Comparison of ENCODE assay signal across 20 cellular contexts in genomic region chr3:7289113-7289512, GRCh38.
DNase-seq lines count a peak whose midpoint lies in the region; ATAC-seq, FAIRE-seq and TF ChIP-seq lines count a peak whose summit lies in the region.
"Had no signal": no experiment of that assay in that cellular context is flagged by ENCODE, and none has a peak within 500 bp of the region (broad histone marks: within the 10 kb centered on the region; RNA-seq: fewer than 3 reads in every experiment).

No MANE protein-coding gene starts in this region.

- no peaks in the 10 kb centered on the region for H4K20me1 ChIP-seq in endothelial cell of umbilical vein (replicated peaks; ENCODE audit: control insufficient read depth, extremely low read depth, insufficient read depth, low read length)
- H4K20me1 ChIP-seq in OCI-LY7 (ENCODE audit: insufficient read depth, low read length): no peaks in the 10 kb centered on the region

- CTCF ChIA-PET in endothelial cell of umbilical vein (lab: Charles Lee): no interaction called here
- CTCF ChIA-PET in OCI-LY7 (lab: Charles Lee; ENCODE audit: unreplicated experiment): no interaction called here

- H3K9ac ChIP-seq in endothelial cell of umbilical vein (replicated peaks; ENCODE audit: extremely low read depth, insufficient read depth, low read length): no peak overlapping the region

- H3K9me3 ChIP-seq in heart left ventricle (no peaks in the 10 kb centered on the region), endothelial cell of umbilical vein (replicated peaks; ENCODE audit: control insufficient read depth, insufficient read depth, low read length) (no peaks in the 10 kb centered on the region), OCI-LY7 (ENCODE audit: low read length) (no peaks in the 10 kb centered on the region)
- H3K9me3 ChIP-seq: HAP-1 had no signal

- H3K79me2 ChIP-seq in endothelial cell of umbilical vein (ENCODE audit: control insufficient read depth, insufficient read depth, low read length): no peaks in the 10 kb centered on the region
- no peaks in the 10 kb centered on the region for H3K79me2 ChIP-seq in OCI-LY7 (ENCODE audit: insufficient read depth, low read depth, low read length)

- TF ChIP-seq POLR2A in heart left ventricle (IDR thresholded peaks at IDR 0.05) (no peak), endothelial cell of umbilical vein (IDR thresholded peaks at IDR 0.05; ENCODE audit: low read depth, low read length) (no peak)

- no peaks in the 10 kb centered on the region for H3K9me1 ChIP-seq in endothelial cell of umbilical vein (replicated peaks; ENCODE audit: control insufficient read depth, extremely low read depth, insufficient read depth, low read length)

- H3K36me3 ChIP-seq in heart left ventricle (no peaks in the 10 kb centered on the region), endothelial cell of umbilical vein (ENCODE audit: control insufficient read depth in 2 of 2, extremely low read depth in 1 of 2, insufficient read depth in 2 of 2, low read length in 2 of 2) (no peaks in the 10 kb centered on the region), OCI-LY7 (ENCODE audit: insufficient read depth, low read length) (no peaks in the 10 kb centered on the region)
- H3K36me3 ChIP-seq: HAP-1 had no signal

- TF ChIP-seq CTCF in heart left ventricle (IDR thresholded peaks at IDR 0.05) (no peak), LNCaP clone FGC (IDR thresholded peaks at IDR 0.05; ENCODE audit: control insufficient read depth, extremely low read depth, insufficient read depth) (no peak), endothelial cell of umbilical vein (IDR thresholded peaks at IDR 0.05; ENCODE audit: extremely low read depth in 1 of 2, insufficient read depth in 1 of 2, low read depth in 1 of 2, low read length in 2 of 2) (no peak), OCI-LY7 (conservative IDR thresholded peaks at IDR 0.05; ENCODE audit: low read length) (no peak)

- intact Hi-C loops in Right ventricle myocardium superior (cut with DNase I) (no loop called here), heart left ventricle (cut with DNase I) (loop anchor here in 7 of 10 donors (5.0 to 10.0 kb wide), 3 partner anchors 256 to 823 kb away; no protein-coding TSS in a partner anchor), endothelial cell of umbilical vein (cut with micrococcal nuclease) (loop anchor here (2.0 to 10.0 kb wide), 4 partner anchors 58 to 948 kb away; no protein-coding TSS in a partner anchor), OCI-LY7 (cut with micrococcal nuclease; ENCODE audit: unreplicated experiment) (no loop called here)

- BruUV-seq in endothelial cell of umbilical vein (replicated peaks; lab: Mats Ljungman, UMichigan) (no TSS peak), OCI-LY7 (replicated peaks; lab: Mats Ljungman, UMichigan) (no TSS peak)

- POLR2A ChIA-PET in endothelial cell of umbilical vein (lab: Charles Lee): no interaction called here
- POLR2A ChIA-PET in OCI-LY7 (lab: Charles Lee): no interaction called here

- no peak for FAIRE-seq in endothelial cell of umbilical vein (lab: Jason Lieb, UNC)
- FAIRE-seq: GM12891, GM18507, H54 had no signal

- H3K27me3 ChIP-seq in heart left ventricle (no peaks in the 10 kb centered on the region), endothelial cell of umbilical vein (ENCODE audit: control insufficient read depth in 2 of 2, insufficient read depth in 2 of 2, low read length in 2 of 2) (no peaks in the 10 kb centered on the region)

- H3K4me2 ChIP-seq in endothelial cell of umbilical vein (ENCODE audit: insufficient read depth, low read length): no peak overlapping the region
- no peak overlapping the region for H3K4me2 ChIP-seq in OCI-LY7 (ENCODE audit: low read length)

- H3K4me1 ChIP-seq in heart left ventricle: peaks cover 0 to 6% (median 0%) of the 10 kb centered on the region in 12 donors
- peaks cover 33% of the 10 kb centered on the region for H3K4me1 ChIP-seq in endothelial cell of umbilical vein (ENCODE audit: control insufficient read depth, extremely low read depth, insufficient read depth, low read length)
- no peaks in the 10 kb centered on the region for H3K4me1 ChIP-seq in OCI-LY7 (ENCODE audit: insufficient read depth, low read length, poor library complexity, severe bottlenecking)
- H3K4me1 ChIP-seq: HAP-1 had no signal

- H3K27ac ChIP-seq in heart left ventricle: no peak overlapping the region
- H3K27ac ChIP-seq in endothelial cell of umbilical vein (ENCODE audit: insufficient read depth, low read depth, low read length): peak overlapping the region; percentile 75
- no peak overlapping the region for H3K27ac ChIP-seq in OCI-LY7 (ENCODE audit: low read depth, low read length, poor library complexity, severe bottlenecking)

- 76 to 92% (median 81%) methylated on average over 1 of the region's 1 CpG for WGBS in heart left ventricle, 4 donors

- DNase-seq in Right ventricle myocardium superior: no peak
- DNase-seq in heart left ventricle: no peak
- DNase-seq in LNCaP clone FGC (ENCODE audit: low read depth): peak; percentile 10
- no peak for DNase-seq in endothelial cell of umbilical vein (ENCODE audit: low read depth, low spot score)
- DNase-seq in occipital lobe (lab: John Stamatoyannopoulos, UW): no peak
- no peak for DNase-seq in OCI-LY7 (ENCODE audit: low spot score)
- DNase-seq: 8988T; C1 segment of cervical spinal cord; Calu3; CD4-positive, alpha-beta memory T cell; COR-L47; DMS53; DMS79 treated with DMSO at 0.1 percent for 48 hours; GF-D8; GOT3; HFFc6 had no signal

- H3K9me2 ChIP-seq in OCI-LY7 (ENCODE audit: insufficient read depth, low read length): no peaks in the 10 kb centered on the region

- dilution Hi-C loops in endothelial cell of umbilical vein (cut with MboI; ENCODE audit: extremely low pct_ligation_motif_present, low sequenced_read_pairs): no loop called here

- H3K4me3 ChIP-seq in heart left ventricle (no peak overlapping the region), LNCaP clone FGC (ENCODE audit: low read depth, low read length) (no peak overlapping the region), endothelial cell of umbilical vein (replicated peaks in 1 of 3; ENCODE audit: insufficient read depth in 1 of 3, low read depth in 1 of 3, low read length in 3 of 3) (no peak overlapping the region), OCI-LY7 (ENCODE audit: low read depth, low read length, poor library complexity, severe bottlenecking) (no peak overlapping the region)
- H3K4me3 ChIP-seq: HAP-1 had no signal

- ATAC-seq in Right ventricle myocardium superior (ENCODE audit: poor library complexity): peak; percentile 15
- ATAC-seq in heart left ventricle: no peak

- no peak overlapping the region for H2AFZ ChIP-seq in endothelial cell of umbilical vein (ENCODE audit: low read depth, low read length)
- H2AFZ ChIP-seq in OCI-LY7 (ENCODE audit: low read length): no peak overlapping the region

TF ChIP-seq in endothelial cell of umbilical vein, 7 proteins besides CTCF, POLR2A, EP300 and RAD21:
- TF ChIP-seq EZH2 (IDR thresholded peaks at IDR 0.05; ENCODE audit: borderline replicate concordance, low read depth, low read length, severe bottlenecking) (no peak), JUN (IDR thresholded peaks at IDR 0.05; ENCODE audit: borderline replicate concordance, insufficient read depth, insufficient read length, low read depth) (no peak), POLR2AphosphoS5 (IDR thresholded peaks at IDR 0.05; ENCODE audit: insufficient read depth, low read depth, low read length) (no peak), FOS (IDR thresholded peaks at IDR 0.05; ENCODE audit: borderline replicate concordance, insufficient read depth, low read length) (no peak)

Comparison
In these comparisons a context has a peak if more than half of its experiments do, and no peak if none do; other contexts are left out.
1. intact Hi-C loops: an anchor here in heart left ventricle (5.0 to 10.0 kb wide) and endothelial cell of umbilical vein (2.0 to 10.0 kb wide); none called in Right ventricle myocardium superior and OCI-LY7.